ENCODE assay signal across 8 cellular contexts in genomic region chr21:32413697-32414578, GRCh38. TPM values are rescaled to one million over a fixed set of nuclear protein-coding genes. Genes with fewer than 3 reads are reported as not detected.
DNase-seq lines count a peak whose midpoint lies in the region; ATAC-seq and TF ChIP-seq lines count a peak whose summit lies in the region.

No MANE protein-coding gene starts in this region.

- DNase-seq in Calu3 (no peak), SK-N-MC (ENCODE audit: low read depth, low spot score) (no peak), epithelial cell of prostate (ENCODE audit: low read depth, low spot score) (no peak), osteocyte (ENCODE audit: extremely low spot score, unreplicated experiment) (no peak), SHP77 treated with DMSO at 0.1 percent for 48 hours (lab: John Stamatoyannopoulos, UW) (no peak), GF-D8 (lab: John Stamatoyannopoulos, UW) (no peak), iPS-NIHi11 (ENCODE audit: low spot score) (no peak)

- peaks cover 10% of the 10 kb centered on the region for H3K36me3 Mint-ChIP-seq in Calu3 (ENCODE audit: insufficient read depth, unreplicated experiment)
- H3K36me3 Mint-ChIP-seq in osteocyte (ENCODE audit: unreplicated experiment) = no peaks in the 10 kb centered on the region

- H3K27ac Mint-ChIP-seq in Calu3 (ENCODE audit: unreplicated experiment) (no peak overlapping the region), osteocyte (ENCODE audit: unreplicated experiment) (no peak overlapping the region)

- CTCF ChIA-PET in Calu3 (lab: Charles Lee) = interaction anchor here (0.6 to 1.2 kb wide), 2 partner anchors 12 to 212 kb away, joined by 3 to 4 read pairs; no protein-coding TSS in a partner anchor

- BruUV-seq in Calu3 (replicated peaks; lab: Mats Ljungman, UMichigan) = TSS peak; percentile 21

- H3K27me3 Mint-ChIP-seq in Calu3 (ENCODE audit: unreplicated experiment) = peaks cover 42% of the 10 kb centered on the region
- H3K27me3 Mint-ChIP-seq in osteocyte (ENCODE audit: unreplicated experiment) = peaks cover 31% of the 10 kb centered on the region

- H3K9me3 ChIP-seq in SK-N-MC (ENCODE audit: low read depth, low read length) = no peaks in the 10 kb centered on the region

- H3K9me3 Mint-ChIP-seq in Calu3 (ENCODE audit: low read depth, unreplicated experiment) (no peaks in the 10 kb centered on the region), osteocyte (ENCODE audit: unreplicated experiment) (no peaks in the 10 kb centered on the region)

- peak overlapping the region; percentile 78 for H3K4me3 ChIP-seq in SK-N-MC

- H3K4me1 Mint-ChIP-seq in Calu3 (ENCODE audit: low read depth, unreplicated experiment) = peaks cover 14% of the 10 kb centered on the region
- H3K4me1 Mint-ChIP-seq in osteocyte (ENCODE audit: unreplicated experiment) = peaks cover 22% of the 10 kb centered on the region

- H3K36me3 ChIP-seq in SK-N-MC (ENCODE audit: insufficient read depth, low read length) = no peaks in the 10 kb centered on the region

- ATAC-seq in HG02763 (IDR thresholded peaks at IDR 0.05; ENCODE audit: unreplicated experiment) = no peak

- no peak for TF ChIP-seq CTCF in Calu3 (IDR thresholded peaks at IDR 0.05; ENCODE audit: unreplicated experiment)
- no peak for TF ChIP-seq CTCF in osteocyte (IDR thresholded peaks at IDR 0.05)

- H3K27ac ChIP-seq in SK-N-MC (peak overlapping the region; percentile 15), epithelial cell of prostate (peak overlapping the region; percentile 78)

- H3K4me3 Mint-ChIP-seq in Calu3 (ENCODE audit: low read depth, unreplicated experiment) (peak overlapping the region; percentile 79), osteocyte (ENCODE audit: unreplicated experiment) (peak overlapping the region; percentile 67)

- H3K9ac ChIP-seq in SK-N-MC (ENCODE audit: insufficient read length) = no peak overlapping the region

- intact Hi-C loops in Calu3 (cut with micrococcal nuclease; ENCODE audit: unreplicated experiment) = loop anchor here (2.0 kb wide), 1 partner anchor 153 kb away; no protein-coding TSS in a partner anchor

RNA-seq across cellular contexts. Expression of gene EVA1C, which starts 1.4 kb away (rescaled TPM):
- total RNA-seq in Calu3 (2022) (1.4 and 3.1 TPM in 2 replicates), osteocyte (3.0 and 3.2 TPM in 2 replicates)

RNA-seq across cellular contexts. Expression of gene URB1, which starts 21.1 kb away (rescaled TPM):
- total RNA-seq in Calu3 (2022) (16.5 and 19.2 TPM in 2 replicates), osteocyte (15.4 and 17.3 TPM in 2 replicates)
